ENCODE assay signal across 25 cellular contexts in the genomic region with DNA sequence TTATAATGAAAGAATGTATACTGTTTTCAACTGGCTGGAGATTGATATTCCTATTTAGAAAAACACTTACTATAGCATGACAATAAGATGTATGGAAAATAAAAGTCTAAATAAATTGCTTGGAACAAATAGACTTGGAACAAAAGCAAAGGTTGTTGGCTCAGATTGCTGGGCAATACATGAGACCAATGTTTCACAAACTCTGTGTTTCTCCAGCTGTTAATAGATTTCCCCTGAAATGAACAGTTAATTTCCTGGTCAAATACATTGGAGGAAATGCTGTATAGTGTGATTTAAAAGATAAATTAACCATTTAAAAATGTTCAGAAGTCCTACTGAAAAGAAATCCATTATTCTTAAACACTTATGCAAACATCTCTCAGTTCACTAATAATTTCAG.
"Had no signal": no experiment of that assay in that cellular context is flagged by ENCODE, and none has a peak within 500 bp of the region (broad histone marks: within the 10 kb centered on the region; RNA-seq: fewer than 3 reads in every experiment).

No MANE protein-coding gene starts in this region.

- H3K36me3 ChIP-seq: gastrocnemius medialis, heart left ventricle, left lung, prostate gland, sigmoid colon, stomach, thyroid gland had no signal

- H3K4me1 ChIP-seq: gastrocnemius medialis, heart left ventricle, left lung, prostate gland, stomach, thyroid gland had no signal

- H3K9me3 Mint-ChIP-seq: effector memory CD8-positive, alpha-beta T cell; naive thymus-derived CD8-positive, alpha-beta T cell; nephron progenitor cell had no signal

- H3K27ac Mint-ChIP-seq: effector memory CD8-positive, alpha-beta T cell; naive thymus-derived CD8-positive, alpha-beta T cell; nephron progenitor cell had no signal

- H3K27me3 Mint-ChIP-seq: effector memory CD8-positive, alpha-beta T cell; naive thymus-derived CD8-positive, alpha-beta T cell had no signal

- H3K4me1 Mint-ChIP-seq: naive thymus-derived CD8-positive, alpha-beta T cell; nephron progenitor cell had no signal

- H3K4me3 Mint-ChIP-seq: effector memory CD8-positive, alpha-beta T cell; naive thymus-derived CD8-positive, alpha-beta T cell; nephron progenitor cell had no signal

- H3K4me2 ChIP-seq: hepatocyte had no signal

- FAIRE-seq: endometrium had no signal

- DNase-seq: effector memory CD8-positive, alpha-beta T cell; foreskin fibroblast; gastrocnemius medialis; heart left ventricle; kidney; left cardiac atrium; left lung; mammary epithelial cell; naive thymus-derived CD8-positive, alpha-beta T cell; nephron progenitor cell; nucleus accumbens; right cardiac atrium; sigmoid colon; stimulated activated CD4-positive, alpha-beta T cell treated with anti-CD3 and anti-CD28 coated beads, Interleukin-15, amount 100 ng/mL, for 24 hours; stimulated activated CD4-positive, alpha-beta T cell treated with anti-CD3 and anti-CD28 coated beads, Interleukin-4, amount 100 ng/mL, for 1 hour; stimulated activated CD8-positive, alpha-beta memory T cell treated with anti-CD3 and anti-CD28 coated beads, Interleukin-4, amount 100 ng/mL, for 48 hours; stimulated activated naive CD4-positive, alpha-beta T cell; stomach; thyroid gland; trophoblast cell had no signal

- H2AFZ ChIP-seq: hepatocyte had no signal

- H3K9me3 ChIP-seq: gastrocnemius medialis, heart left ventricle, left lung, prostate gland, sigmoid colon, stomach, thyroid gland had no signal

- H3K4me3 ChIP-seq: coronary artery, gastrocnemius medialis, heart left ventricle, hepatocyte, left lung, prostate gland, sigmoid colon, skin epidermis, stomach, thyroid gland had no signal

- H3K27me3 ChIP-seq: gastrocnemius medialis, heart left ventricle, hepatocyte, left lung, sigmoid colon, stomach, thyroid gland had no signal

- H3K79me2 ChIP-seq: hepatocyte had no signal

- H3K27ac ChIP-seq: coronary artery, gastrocnemius medialis, heart left ventricle, hepatocyte, left lung, prostate gland, sigmoid colon, skin epidermis, stomach, thyroid gland had no signal

- ATAC-seq: effector memory CD8-positive, alpha-beta T cell; gastrocnemius medialis; heart left ventricle; left cardiac atrium; left lung; naive thymus-derived CD8-positive, alpha-beta T cell; right cardiac atrium had no signal
